8 cellular contexts compared by ENCODE assay signal in the genomic region with DNA sequence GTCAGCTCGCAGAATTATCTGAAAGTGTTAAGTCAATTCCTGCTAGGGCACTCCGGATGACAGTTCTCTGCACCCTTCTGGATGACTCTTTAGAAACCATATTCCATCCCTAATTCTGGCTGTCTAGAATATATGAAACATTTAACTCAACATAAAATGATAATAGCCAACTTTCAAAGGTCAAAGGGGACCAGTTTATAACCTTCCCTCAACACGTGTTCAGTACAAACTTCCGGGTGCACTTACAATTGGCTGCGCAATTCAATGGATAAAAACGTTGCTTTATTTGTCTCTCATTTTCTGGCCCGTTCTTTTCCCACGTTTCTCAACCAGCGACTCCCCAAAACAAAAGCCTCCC. TPM values are rescaled to one million over a fixed set of nuclear protein-coding genes. Genes with fewer than 3 reads are reported as not detected.
DNase-seq lines count a peak whose midpoint lies in the region; ATAC-seq, FAIRE-seq and TF ChIP-seq lines count a peak whose summit lies in the region.

No MANE protein-coding gene starts in this region.

- H3K4me3 ChIP-seq in keratinocyte (ENCODE audit: control insufficient read depth in 2 of 3, extremely low read depth in 1 of 3, insufficient read depth in 2 of 3, low read depth in 1 of 3, low read length in 3 of 3) (peak overlapping the region; percentile 74 to 91 (median 89)), suprapubic skin (peak overlapping the region; percentile 93)

- H3K4me3 Mint-ChIP-seq in HFFc6 = peak overlapping the region; percentile 96
- H3K4me3 Mint-ChIP-seq in activated T-helper 17 cell treated with anti-CD3 and anti-CD28 coated beads, Interleukin-2, amount 50 U/mL, for 72 hours = peak overlapping the region; percentile 99

- peak overlapping the region; percentile 99 for H3K27ac ChIP-seq in C4-2B
- H3K27ac ChIP-seq in keratinocyte (ENCODE audit: control insufficient read depth, insufficient read depth, low read length) = peak overlapping the region; percentile 81
- peak overlapping the region; percentile 94 for H3K27ac ChIP-seq in suprapubic skin

- no peak for FAIRE-seq in keratinocyte (lab: Jason Lieb, UNC)

- no peak for TF ChIP-seq POLR2A in suprapubic skin (IDR thresholded peaks at IDR 0.05)

- peaks cover 21% of the 10 kb centered on the region for H3K4me1 Mint-ChIP-seq in HFFc6 (ENCODE audit: low read depth)
- peaks cover 10% of the 10 kb centered on the region for H3K4me1 Mint-ChIP-seq in activated T-helper 17 cell treated with anti-CD3 and anti-CD28 coated beads, Interleukin-2, amount 50 U/mL, for 72 hours

- peak overlapping the region; percentile 93 for H3K9ac ChIP-seq in keratinocyte (ENCODE audit: control insufficient read depth, extremely low read depth, insufficient read depth, low read length)

- peak overlapping the region; percentile 90 for H3K4me2 ChIP-seq in keratinocyte (ENCODE audit: control insufficient read depth, extremely low read depth, insufficient read depth, low read depth, low read length)

- H3K4me1 ChIP-seq in keratinocyte (ENCODE audit: control insufficient read depth, extremely low read depth, insufficient read depth, low read length) = peaks cover 8% of the 10 kb centered on the region
- H3K4me1 ChIP-seq in suprapubic skin = peaks cover 35% of the 10 kb centered on the region

- no peaks in the 10 kb centered on the region for H4K20me1 ChIP-seq in keratinocyte (ENCODE audit: control insufficient read depth, extremely low read depth, insufficient read depth, low read length)

- peaks cover 5% of the 10 kb centered on the region; the same call in 1 of the 2 replicates for H3K36me3 Mint-ChIP-seq in HFFc6 (ENCODE audit: low read depth)
- peaks cover 29% of the 10 kb centered on the region for H3K36me3 Mint-ChIP-seq in activated T-helper 17 cell treated with anti-CD3 and anti-CD28 coated beads, Interleukin-2, amount 50 U/mL, for 72 hours (ENCODE audit: low read depth)

- no peaks in the 10 kb centered on the region for H3K9me3 Mint-ChIP-seq in HFFc6
- no peaks in the 10 kb centered on the region for H3K9me3 Mint-ChIP-seq in activated T-helper 17 cell treated with anti-CD3 and anti-CD28 coated beads, Interleukin-2, amount 50 U/mL, for 72 hours

- H3K36me3 ChIP-seq in keratinocyte (ENCODE audit: control insufficient read depth in 2 of 2, extremely low read depth in 1 of 2, insufficient read depth in 2 of 2, low read length in 2 of 2) (no peaks in the 10 kb centered on the region), suprapubic skin (no peaks in the 10 kb centered on the region)

- WGBS in suprapubic skin = under 1% methylated on average over 9 of the region's 9 CpGs

- H3K9me1 ChIP-seq in keratinocyte (ENCODE audit: control insufficient read depth, extremely low read depth, insufficient read depth, low read length) = no peaks in the 10 kb centered on the region

- peak overlapping the region; percentile 93 for H3K27ac Mint-ChIP-seq in HFFc6
- H3K27ac Mint-ChIP-seq in activated T-helper 17 cell treated with anti-CD3 and anti-CD28 coated beads, Interleukin-2, amount 50 U/mL, for 72 hours = peak overlapping the region; percentile 95

- no peaks in the 10 kb centered on the region for H3K9me3 ChIP-seq in keratinocyte (ENCODE audit: control insufficient read depth, low read depth, low read length)
- no peaks in the 10 kb centered on the region for H3K9me3 ChIP-seq in suprapubic skin

- peaks cover under 1% of the 10 kb centered on the region for H3K27me3 Mint-ChIP-seq in HFFc6 (ENCODE audit: insufficient read depth)
- no peaks in the 10 kb centered on the region for H3K27me3 Mint-ChIP-seq in activated T-helper 17 cell treated with anti-CD3 and anti-CD28 coated beads, Interleukin-2, amount 50 U/mL, for 72 hours

- no peak for TF ChIP-seq EP300 in suprapubic skin (IDR thresholded peaks at IDR 0.05)

- peak; percentile 23 for DNase-seq in HFFc6
- DNase-seq in keratinocyte (ENCODE audit: low read depth, low spot score) = no peak
- DNase-seq in suprapubic skin (ENCODE audit: low spot score in 2 of 2) = no peak
- no peak for DNase-seq in T1000 (lab: John Stamatoyannopoulos, UW)
- DNase-seq in cerebellar cortex (ENCODE audit: low spot score) = no peak

- ATAC-seq in activated T-helper 17 cell treated with anti-CD3 and anti-CD28 coated beads, Interleukin-2, amount 50 U/mL, for 72 hours (replicated peaks) = no peak
- ATAC-seq in HG03378 (IDR thresholded peaks at IDR 0.05; ENCODE audit: unreplicated experiment) = no peak

- dilution Hi-C loops in keratinocyte (cut with MboI; ENCODE audit: extremely low pct_ligation_motif_present, low sequenced_read_pairs) = no loop called here

- no peaks in the 10 kb centered on the region for H3K27me3 ChIP-seq in keratinocyte (ENCODE audit: control insufficient read depth, extremely low read depth, insufficient read depth, low read length)
- no peaks in the 10 kb centered on the region for H3K27me3 ChIP-seq in suprapubic skin

- TF ChIP-seq CTCF in C4-2B (conservative IDR thresholded peaks at IDR 0.05) (no peak), HFFc6 (IDR thresholded peaks at IDR 0.05) (no peak), keratinocyte (optimal IDR thresholded peaks at IDR 0.05 in 1 of 3, IDR thresholded peaks at IDR 0.05 in 1 of 3, conservative IDR thresholded peaks at IDR 0.05 in 1 of 3; ENCODE audit: extremely low read depth in 1 of 3, insufficient read depth in 2 of 3, low read length in 3 of 3) (no peak), suprapubic skin (IDR thresholded peaks at IDR 0.05) (no peak)

- peak overlapping the region; percentile 24 for H2AFZ ChIP-seq in keratinocyte (ENCODE audit: control insufficient read depth, low read length)

- H3K79me2 ChIP-seq in keratinocyte (ENCODE audit: control insufficient read depth, insufficient read depth, low read length) = peaks cover 58% of the 10 kb centered on the region

RNA-seq across cellular contexts. Expression of gene SBNO1, which starts 1.3 kb away (rescaled TPM):
- 10 to 100 TPM; 32.3 to 38.2 (median 35.3) TPM for total RNA-seq in HFFc6 (2021; fragmentation: NEBNext Ultra II Directional; extraction: Animal tissue kit (Norgen Biotek cat#: 25700))
- total RNA-seq in activated T-helper 17 cell treated with anti-CD3 and anti-CD28 coated beads, Interleukin-2, amount 50 U/mL, for 72 hours = 10 to 100 TPM; 59.8 to 64.0 TPM
- 11.0 to 18.4 TPM (median 12.0 TPM) in 3 replicates for polyA plus RNA-seq in keratinocyte
- 40.5 TPM for polyA plus RNA-seq in keratinocyte (2011; ENCODE audit: low read depth)
- polyA plus RNA-seq in keratinocyte (2011; cell fraction: cytosol; rRNA removed) = 7.3 and 11.4 TPM in 2 replicates
- polyA plus RNA-seq in keratinocyte (2011; cell fraction: nucleus; rRNA removed) = 11.7 and 15.2 TPM in 2 replicates
- polyA plus RNA-seq in keratinocyte (2012; ENCODE audit: low replicate concordance) = 19.2 and 21.2 TPM in 2 replicates
- polyA minus RNA-seq in keratinocyte = 9.0 to 42.9 TPM (median 18.4 TPM) in 3 replicates
- 14.4 TPM for polyA minus RNA-seq in keratinocyte (2011; cell fraction: cytosol; rRNA and poly(A)+ RNA removed)
- polyA minus RNA-seq in keratinocyte (2011; cell fraction: nucleus; rRNA and poly(A)+ RNA removed) = 14.5 and 32.3 TPM in 2 replicates
- total RNA-seq in suprapubic skin = 10 to 100 TPM; 18.2 to 26.6 (median 25.8) TPM

RNA-seq across cellular contexts. Expression of gene KMT5A, which starts 20.6 kb away (rescaled TPM):
- total RNA-seq in HFFc6 (2021; fragmentation: NEBNext Ultra II Directional; extraction: Animal tissue kit (Norgen Biotek cat#: 25700)) = 10 to 100 TPM; 52.2 to 64.0 (median 61.3) TPM
- 10 to 100 TPM; 48.9 to 67.2 TPM for total RNA-seq in activated T-helper 17 cell treated with anti-CD3 and anti-CD28 coated beads, Interleukin-2, amount 50 U/mL, for 72 hours
- 19.4 to 39.2 TPM (median 28.6 TPM) in 3 replicates for polyA plus RNA-seq in keratinocyte
- 38.0 TPM for polyA plus RNA-seq in keratinocyte (2011; ENCODE audit: low read depth)
- 32.0 and 35.0 TPM in 2 replicates for polyA plus RNA-seq in keratinocyte (2011; cell fraction: cytosol; rRNA removed)
- polyA plus RNA-seq in keratinocyte (2011; cell fraction: nucleus; rRNA removed) = 32.9 and 35.2 TPM in 2 replicates
- 28.7 and 34.0 TPM in 2 replicates for polyA plus RNA-seq in keratinocyte (2012; ENCODE audit: low replicate concordance)
- 11.3 to 18.4 TPM (median 18.2 TPM) in 3 replicates for polyA minus RNA-seq in keratinocyte
- polyA minus RNA-seq in keratinocyte (2011; cell fraction: cytosol; rRNA and poly(A)+ RNA removed) = 21.7 TPM
- 10.3 and 15.3 TPM in 2 replicates for polyA minus RNA-seq in keratinocyte (2011; cell fraction: nucleus; rRNA and poly(A)+ RNA removed)
- 10 to 100 TPM; 52.2 to 70.1 (median 60.8) TPM for total RNA-seq in suprapubic skin
